ENCODE assay signal across 15 cellular contexts in genomic region chr9:75039006-75039405, GRCh38. TPM values are rescaled to one million over a fixed set of nuclear protein-coding genes. Genes with fewer than 3 reads are reported as not detected.
DNase-seq lines count a peak whose midpoint lies in the region; ATAC-seq and TF ChIP-seq lines count a peak whose summit lies in the region.
"Had no signal": no experiment of that assay in that cellular context is flagged by ENCODE, and none has a peak within 500 bp of the region (broad histone marks: within the 10 kb centered on the region; RNA-seq: fewer than 3 reads in every experiment).

No MANE protein-coding gene starts in this region.

- H3K27me3 ChIP-seq in ACC112 (ENCODE audit: insufficient read depth, low read length) (no peaks in the 10 kb centered on the region), lung (ENCODE audit: control insufficient read depth, insufficient read depth) (no peaks in the 10 kb centered on the region)

- H3K27ac ChIP-seq in ACC112 (ENCODE audit: low read depth, low read length) (peak overlapping the region; percentile 36; the same call in 1 of the 2 replicates), lung (ENCODE audit: low read depth in 1 of 2, low read length in 1 of 2) (no peak overlapping the region)
- H3K27ac ChIP-seq: A549, left ventricle myocardium inferior, VCaP had no signal

- peak; percentile 41 for ATAC-seq in lung (ENCODE audit: insufficient read depth, low FRiP score)
- no peak for ATAC-seq in activated T-helper 17 cell treated with anti-CD3 and anti-CD28 coated beads, Interleukin-2, amount 50 U/mL, for 72 hours (replicated peaks)
- ATAC-seq: A549 had no signal

- H3K36me3 ChIP-seq in ACC112 (ENCODE audit: insufficient read depth, low read length) (no peaks in the 10 kb centered on the region), lung (ENCODE audit: control insufficient read depth in 2 of 2, insufficient read depth in 2 of 2, low read length in 2 of 2) (no peaks in the 10 kb centered on the region)
- H3K36me3 ChIP-seq: left ventricle myocardium inferior had no signal

- peak overlapping the region; percentile 32 for H2AFZ ChIP-seq in ACC112 (ENCODE audit: low read length, unreplicated experiment)

- TF ChIP-seq CTCF in HFF-Myc (IDR thresholded peaks at IDR 0.05; ENCODE audit: low read depth, low read length, missing control alignments) (no peak), cardiac fibroblast (IDR thresholded peaks at IDR 0.05; ENCODE audit: low read depth, low read length) (no peak), lung (IDR thresholded peaks at IDR 0.05; ENCODE audit: control extremely low read depth, extremely low read depth) (no peak)

- no peaks in the 10 kb centered on the region for H3K27me3 Mint-ChIP-seq in activated T-helper 17 cell treated with anti-CD3 and anti-CD28 coated beads, Interleukin-2, amount 50 U/mL, for 72 hours
- H3K27me3 Mint-ChIP-seq: stimulated activated naive CD8-positive, alpha-beta T cell treated with anti-CD3 and anti-CD28 coated beads, Interleukin-15, amount 100 ng/mL, for 72 hours had no signal

- no peak overlapping the region for H3K4me3 Mint-ChIP-seq in activated T-helper 17 cell treated with anti-CD3 and anti-CD28 coated beads, Interleukin-2, amount 50 U/mL, for 72 hours
- H3K4me3 Mint-ChIP-seq: neural crest cell; stimulated activated naive CD8-positive, alpha-beta T cell treated with anti-CD3 and anti-CD28 coated beads, Interleukin-15, amount 100 ng/mL, for 72 hours had no signal

- H3K4me1 ChIP-seq in ACC112 (ENCODE audit: control insufficient read depth, insufficient read depth, low read length, unreplicated experiment) (peaks cover 15% of the 10 kb centered on the region), lung (ENCODE audit: control insufficient read depth in 2 of 2, insufficient read depth in 2 of 2, low read length in 2 of 2) (no peaks in the 10 kb centered on the region)
- H3K4me1 ChIP-seq: A549, left ventricle myocardium inferior had no signal

- no peaks in the 10 kb centered on the region for H3K9me3 Mint-ChIP-seq in activated T-helper 17 cell treated with anti-CD3 and anti-CD28 coated beads, Interleukin-2, amount 50 U/mL, for 72 hours
- H3K9me3 Mint-ChIP-seq: stimulated activated naive CD8-positive, alpha-beta T cell treated with anti-CD3 and anti-CD28 coated beads, Interleukin-15, amount 100 ng/mL, for 72 hours had no signal

- H3K79me2 ChIP-seq in ACC112 (ENCODE audit: control insufficient read depth, insufficient read depth, low read length, unreplicated experiment), result no peaks in the 10 kb centered on the region

- DNase-seq in HFF-Myc (ENCODE audit: extremely low read depth, low read depth) (peak; percentile 78), cardiac fibroblast (ENCODE audit: low read depth in 2 of 2) (peak; percentile 58 to 70), lung (ENCODE audit: low spot score) (no peak), RPMI8226 (no peak), C1 segment of cervical spinal cord (lab: John Stamatoyannopoulos, UW) (no peak), occipital lobe (lab: John Stamatoyannopoulos, UW) (no peak)
- DNase-seq: activated naive CD4-positive, alpha-beta T cell treated with Interleukin-2 at 50 U/mL for 16 hours; central memory CD4-positive, alpha-beta T cell; left ventricle myocardium inferior; stimulated activated naive CD8-positive, alpha-beta T cell treated with anti-CD3 and anti-CD28 coated beads, Interleukin-15, amount 100 ng/mL, for 72 hours had no signal

- H3K9me3 ChIP-seq in lung (ENCODE audit: control insufficient read depth in 2 of 2, insufficient read depth in 1 of 2, low read length in 1 of 2), result no peaks in the 10 kb centered on the region
- H3K9me3 ChIP-seq: A549, left ventricle myocardium inferior had no signal

- no peak overlapping the region for H3K27ac Mint-ChIP-seq in activated T-helper 17 cell treated with anti-CD3 and anti-CD28 coated beads, Interleukin-2, amount 50 U/mL, for 72 hours

- H3K4me1 Mint-ChIP-seq in activated T-helper 17 cell treated with anti-CD3 and anti-CD28 coated beads, Interleukin-2, amount 50 U/mL, for 72 hours, result no peaks in the 10 kb centered on the region
- H3K4me1 Mint-ChIP-seq: neural crest cell had no signal

- H3K4me3 ChIP-seq in ACC112 (ENCODE audit: low read depth, low read length) (no peak overlapping the region), HFF-Myc (replicated peaks; ENCODE audit: low read depth, low read length) (no peak overlapping the region), cardiac fibroblast (replicated peaks in 1 of 2; ENCODE audit: low read depth in 2 of 2, low read length in 2 of 2) (no peak overlapping the region), lung (no peak overlapping the region)
- H3K4me3 ChIP-seq: A549, left ventricle myocardium inferior had no signal

- 84 to 85% methylated on average over 2 of the region's 2 CpGs for WGBS in lung, 2 donors

- H3K36me3 Mint-ChIP-seq in activated T-helper 17 cell treated with anti-CD3 and anti-CD28 coated beads, Interleukin-2, amount 50 U/mL, for 72 hours (ENCODE audit: low read depth), result no peaks in the 10 kb centered on the region

RNA-seq across cellular contexts. Expression of gene CARNMT1, which starts 10.9 kb away (rescaled TPM):
- total RNA-seq in lung, result 10 to 100 TPM; 12.0 to 25.1 TPM
- polyA plus RNA-seq in lung, result 1 to 10 TPM; 4.9 to 5.1 TPM
- 10 to 100 TPM; 26.8 to 39.1 TPM for total RNA-seq in activated T-helper 17 cell treated with anti-CD3 and anti-CD28 coated beads, Interleukin-2, amount 50 U/mL, for 72 hours
- 76.3 TPM for total RNA-seq in occipital lobe

RNA-seq across cellular contexts. Expression of gene NMRK1, which starts 48.9 kb away (rescaled TPM):
- total RNA-seq in lung (10 to 100 TPM; 27.5 to 35.3 TPM), occipital lobe (10.3 TPM)
- 10 to 100 TPM; 22.7 to 57.9 TPM for polyA plus RNA-seq in lung
- 10 to 100 TPM; 39.6 to 51.5 TPM for total RNA-seq in activated T-helper 17 cell treated with anti-CD3 and anti-CD28 coated beads, Interleukin-2, amount 50 U/mL, for 72 hours

RNA-seq across cellular contexts. Expression of gene OSTF1, which starts 49.3 kb away (rescaled TPM):
- total RNA-seq in lung, result 10 to 100 TPM; 69.7 to 74.2 TPM
- 10 to 100 TPM; 50.9 to 91.0 TPM for polyA plus RNA-seq in lung
- total RNA-seq in activated T-helper 17 cell treated with anti-CD3 and anti-CD28 coated beads, Interleukin-2, amount 50 U/mL, for 72 hours, result 100 to 1,000 TPM; 131 to 217 TPM
- 20.1 TPM for total RNA-seq in occipital lobe

Comparison
In these comparisons a context has a peak if more than half of its experiments do, and no peak if none do; other contexts are left out.
1. DNase-seq: peak in HFF-Myc (single experiment) and cardiac fibroblast (2 of 2); none in lung (single experiment), RPMI8226 (single experiment), C1 segment of cervical spinal cord (0 of 14) and occipital lobe (single experiment).